In genomic region chr17:74531231-74531761, GRCh38 we compare ENCODE assay signal across 15 cellular contexts. TPM values are rescaled to one million over a fixed set of nuclear protein-coding genes. Genes with fewer than 3 reads are reported as not detected.
DNase-seq lines count a peak whose midpoint lies in the region; ATAC-seq, FAIRE-seq and TF ChIP-seq lines count a peak whose summit lies in the region.
"Had no signal": no experiment of that assay in that cellular context is flagged by ENCODE, and none has a peak within 500 bp of the region (broad histone marks: within the 10 kb centered on the region; RNA-seq: fewer than 3 reads in every experiment).

TSS of gene CD300LB (minus strand) at chr17:74531475. CDS start at chr17:74531350, 125 bp downstream.

- no peaks in the 10 kb centered on the region for H4K20me1 ChIP-seq in K562 (replicated peaks; ENCODE audit: control insufficient read depth, insufficient read depth, low read length)

- no peak for TF ChIP-seq CTCF in CD14-positive monocyte (IDR thresholded peaks at IDR 0.05)
- no peak for TF ChIP-seq CTCF in HL-60 (IDR thresholded peaks at IDR 0.05; ENCODE audit: insufficient read depth, low read length)
- TF ChIP-seq CTCF in K562 (IDR thresholded peaks at IDR 0.05 in 2 of 3, conservative IDR thresholded peaks at IDR 0.05 in 1 of 3; ENCODE audit: insufficient read depth in 2 of 3, low read depth in 1 of 3, low read length in 3 of 3) = no peak

- FAIRE-seq in K562 (lab: Jason Lieb, UNC) = no peak

- no peak for TF ChIP-seq RAD21 in K562 (CRISPR knock-in tag; conservative IDR thresholded peaks at IDR 0.05 in 1 of 2, IDR thresholded peaks at IDR 0.05 in 1 of 2)

- H3K9me1 ChIP-seq in K562 (ENCODE audit: control insufficient read depth, insufficient read depth, low read length) = no peaks in the 10 kb centered on the region

- no peak for TF ChIP-seq EP300 in K562 (IDR thresholded peaks at IDR 0.05; ENCODE audit: low read length)

- peak within 1 kb of the TSS; percentile 84 to 97 for H3K4me3 Mint-ChIP-seq in CD14-positive monocyte
- H3K4me3 Mint-ChIP-seq in naive B cell = peak within 1 kb of the TSS in 7 of 8 donors; percentile 38 to 85 (median 64)
- H3K4me3 Mint-ChIP-seq: activated T-cell treated with anti-CD3 and anti-CD28 coated beads, Interleukin-2, amount 50 U/mL, for 72 hours; CD4-positive, CD25-positive, alpha-beta regulatory T cell had no signal

- no TSS peak for BruUV-seq in K562 (replicated peaks; lab: Mats Ljungman, UMichigan)

- H3K27me3 Mint-ChIP-seq in CD14-positive monocyte (ENCODE audit: low read depth in 3 of 3) = peaks cover 0 to 3% (median 0%) of the 10 kb centered on the region in 3 donors
- peaks cover 10 to 16% (median 15%) of the 10 kb centered on the region in 3 donors for H3K27me3 Mint-ChIP-seq in naive B cell

- no peak within 1 kb of the TSS for H3K4me2 ChIP-seq in K562 (ENCODE audit: insufficient read depth, low read length)
- H3K4me2 ChIP-seq: PC-9 had no signal

- no peaks in the 10 kb centered on the region for H3K79me2 ChIP-seq in K562 (ENCODE audit: control insufficient read depth, insufficient read depth, low read length)

- H3K36me3 Mint-ChIP-seq in CD14-positive monocyte = peaks cover 44 to 56% of the 10 kb centered on the region in 2 donors
- H3K36me3 Mint-ChIP-seq in naive B cell = no peaks in the 10 kb centered on the region
- H3K36me3 Mint-ChIP-seq: CD4-positive, CD25-positive, alpha-beta regulatory T cell; naive thymus-derived CD8-positive, alpha-beta T cell had no signal

- no peaks in the 10 kb centered on the region for H3K9me3 ChIP-seq in K562 (replicated peaks; ENCODE audit: control insufficient read depth, insufficient read depth, low read depth, low read length)

- no peaks in the 10 kb centered on the region for H3K27me3 ChIP-seq in HL-60 (ENCODE audit: insufficient read depth, poor library complexity, severe bottlenecking)
- peaks cover 3 to 36% of the 10 kb centered on the region in 2 experiments; a peak in 4 of 5 replicates for H3K27me3 ChIP-seq in K562 (ENCODE audit: control insufficient read depth in 2 of 2, insufficient read depth in 2 of 2, low read length in 2 of 2)
- H3K27me3 ChIP-seq: brain microvascular endothelial cell had no signal

- H3K4me3 ChIP-seq in HL-60 (replicated peaks; ENCODE audit: insufficient read depth, low read length) (peak within 1 kb of the TSS; percentile 67), K562 (no peak within 1 kb of the TSS)
- H3K4me3 ChIP-seq: PC-9 had no signal

- peak within 1 kb of the TSS; percentile 97 to 100 (median 98) for H3K27ac Mint-ChIP-seq in CD14-positive monocyte
- peak within 1 kb of the TSS in 4 of 6 donors; percentile 11 to 75 (median 57) for H3K27ac Mint-ChIP-seq in naive B cell
- H3K27ac Mint-ChIP-seq: activated T-cell treated with anti-CD3 and anti-CD28 coated beads, Interleukin-2, amount 50 U/mL, for 72 hours had no signal

- DNase-seq in CD14-positive monocyte (ENCODE audit: low spot score) (peak; percentile 69), HL-60 (ENCODE audit: low read depth in 1 of 2, low spot score in 1 of 2) (peak; percentile 57 to 61), K562 (ENCODE audit: extremely low read depth in 1 of 4, low spot score in 3 of 4) (no peak), naive B cell (no peak), foreskin melanocyte (no peak)
- DNase-seq: activated T-cell treated with anti-CD3 and anti-CD28 coated beads, Interleukin-2, amount 50 U/mL, for 72 hours; brain microvascular endothelial cell; CD4-positive, CD25-positive, alpha-beta regulatory T cell; erythroblast; naive thymus-derived CD8-positive, alpha-beta T cell; PC-9 had no signal

- in situ Hi-C loops in K562 (cut with MboI) = no loop called here

- H3K9ac ChIP-seq in K562 (ENCODE audit: insufficient read depth in 1 of 2, low read depth in 2 of 2, low read length in 2 of 2) = no peak within 1 kb of the TSS

- CTCF ChIA-PET in K562 (lab: Yijun Ruan, JAX; ENCODE audit: low intra/inter-chr PET ratio) = interaction anchor here (0.6 to 0.7 kb wide), 2 partner anchors 155 to 363 kb away, joined by 3 to 4 read pairs; no protein-coding TSS in a partner anchor

- POLR2A ChIA-PET in K562 (lab: Yijun Ruan, JAX) = no interaction called here

- peaks cover 0 to 2% (median 0%) of the 10 kb centered on the region in 7 donors for H3K9me3 Mint-ChIP-seq in CD14-positive monocyte
- no peaks in the 10 kb centered on the region for H3K9me3 Mint-ChIP-seq in naive B cell
- H3K9me3 Mint-ChIP-seq: activated T-cell treated with anti-CD3 and anti-CD28 coated beads, Interleukin-2, amount 50 U/mL, for 72 hours; CD4-positive, CD25-positive, alpha-beta regulatory T cell; naive thymus-derived CD8-positive, alpha-beta T cell had no signal

- H3K36me3 ChIP-seq in K562 (ENCODE audit: control insufficient read depth, insufficient read depth, low read length) = no peaks in the 10 kb centered on the region
- H3K36me3 ChIP-seq: brain microvascular endothelial cell had no signal

- intact Hi-C loops in CD14-positive monocyte (cut with micrococcal nuclease) (loop anchor here (5.0 kb wide), 3 partner anchors 39 to 111 kb away; partner anchors contain the start of gene CD300E (in 1 of the 2)), K562 (cut with micrococcal nuclease) (loop anchor here (5.0 kb wide), 1 partner anchor 164 kb away; the partner anchor contains the start of gene GPR142)

- TF ChIP-seq POLR2A in K562 (conservative IDR thresholded peaks at IDR 0.05) = no peak

- 24% methylated on average over 8 of the region's 10 CpGs for WGBS in K562 (ENCODE audit: insufficient coverage, low coverage, missing lambda C conversion rate)

- H3K4me1 Mint-ChIP-seq in CD14-positive monocyte = peaks cover 74% of the 10 kb centered on the region
- H3K4me1 Mint-ChIP-seq in naive B cell = peaks cover 30 to 41% (median 39%) of the 10 kb centered on the region in 3 donors

- ATAC-seq in K562 (no peak), naive B cell (ENCODE audit: low read depth in 2 of 2) (no peak), GM21360 (IDR thresholded peaks at IDR 0.05; ENCODE audit: unreplicated experiment) (no peak), HG02759 (IDR thresholded peaks at IDR 0.05; ENCODE audit: unreplicated experiment) (no peak), GM19395 (IDR thresholded peaks at IDR 0.05; ENCODE audit: unreplicated experiment) (no peak)
- ATAC-seq: activated T-cell treated with anti-CD3 and anti-CD28 coated beads, Interleukin-2, amount 50 U/mL, for 72 hours; naive thymus-derived CD8-positive, alpha-beta T cell had no signal

- peak within 1 kb of the TSS; percentile 48 for H2AFZ ChIP-seq in K562 (ENCODE audit: low read depth, low read length)
- H2AFZ ChIP-seq: PC-9 had no signal

- H3K27ac ChIP-seq in HL-60 (replicated peaks) (peak within 1 kb of the TSS; percentile 86), K562 (ENCODE audit: extremely low read depth, low read depth, low read length) (no peak within 1 kb of the TSS)
- H3K27ac ChIP-seq: brain microvascular endothelial cell, PC-9 had no signal

- H3K4me1 ChIP-seq in K562 (replicated peaks in 1 of 2; ENCODE audit: control insufficient read depth in 2 of 2, insufficient read depth in 2 of 2, low read length in 2 of 2) = no peaks in the 10 kb centered on the region; a peak in 1 of 5 replicates

TF ChIP-seq in K562, 482 proteins besides CTCF, POLR2A, EP300 and RAD21:
- TF ChIP-seq SIX5 (IDR thresholded peaks at IDR 0.05; ENCODE audit: borderline replicate concordance in 1 of 2, insufficient read depth in 1 of 2, low read depth in 1 of 2, low read length in 2 of 2) (no peak), KDM2B (CRISPR knock-in tag; IDR thresholded peaks at IDR 0.05) (no peak), EHMT2 (IDR thresholded peaks at IDR 0.05) (no peak), TBL1XR1 (IDR thresholded peaks at IDR 0.05; ENCODE audit: low read length in 2 of 2) (no peak)

RNA-seq across cellular contexts. Expression of gene CD300LB, which starts in this region (rescaled TPM):
- polyA plus RNA-seq in CD14-positive monocyte = 100 to 1,000 TPM in 1 of 2 donors, 10 to 100 TPM in 1; 88.0 to 102 TPM
- total RNA-seq in K562 (2011; cell fraction: chromatin; rRNA removed; ENCODE audit: low replicate concordance) = not detected in 2 replicates
- not detected in 2 replicates for total RNA-seq in K562 (2011; cell fraction: nucleolus; rRNA removed)
- total RNA-seq in K562 (2011; cell fraction: nucleoplasm; rRNA removed) = not detected in 2 replicates
- total RNA-seq in K562 (2014; rRNA removed) = not detected in 2 replicates
- not detected in 2 replicates for total RNA-seq in K562 (2014; rRNA removed; fragmentation: Illumina TruSeq; extraction: Trizol)
- total RNA-seq in K562 (2015; rRNA removed; fragmentation: Illumina TruSeq; extraction: Trizol) = not detected in 2 replicates
- total RNA-seq in K562 (2021) = not detected in 2 replicates
- polyA plus RNA-seq in K562 (2011; rRNA removed) = not detected in 2 replicates
- not detected in 2 replicates for polyA plus RNA-seq in K562 (2011; cell fraction: cytosol; rRNA removed)
- polyA plus RNA-seq in K562 (2011; cell fraction: nucleus; rRNA removed) = not detected in 2 replicates
- not detected in 2 replicates for polyA plus RNA-seq in K562 (2012)
- not detected in 2 replicates for polyA plus RNA-seq in K562 (2014; fragmentation: Illumina TruSeq; extraction: Trizol)
- not detected for polyA plus RNA-seq in K562 (2014; fragmentation: Nextera tagmentation; extraction: Ambion mirVana)
- polyA plus RNA-seq in K562 (2014; rRNA removed) = not detected in 2 replicates
- not detected in 2 replicates for polyA minus RNA-seq in K562 (2011; rRNA and poly(A)+ RNA removed)
- polyA minus RNA-seq in K562 (2011; cell fraction: cytosol; rRNA and poly(A)+ RNA removed) = not detected in 2 replicates
- not detected in 2 replicates for polyA minus RNA-seq in K562 (2011; cell fraction: nucleus; rRNA and poly(A)+ RNA removed)
- under 1 TPM in 3 of 6 donors, not detected in 3; 0.14 to 0.60 (median 0.24) TPM for polyA plus RNA-seq in naive B cell (ENCODE audit: low read depth in 6 of 6)
- total RNA-seq: activated T-cell treated with anti-CD3 and anti-CD28 coated beads, Interleukin-2, amount 50 U/mL, for 72 hours; CD4-positive, CD25-positive, alpha-beta regulatory T cell; H4; naive thymus-derived CD8-positive, alpha-beta T cell; PC-9 had no signal
- polyA plus RNA-seq: CD4-positive, CD25-positive, alpha-beta regulatory T cell had no signal

Comparison
In these comparisons a context has a peak if more than half of its experiments do, and no peak if none do; other contexts are left out.
1. RNA of gene CD300LB (polyA plus RNA-seq): 88.0 to 102 TPM in CD14-positive monocyte; 0.14 to 0.60 TPM in naive B cell and not detected in K562; every median in the first group is over 10 times any median in the second.
2. DNase-seq: peak in CD14-positive monocyte (single experiment) and HL-60 (2 of 2); none in K562 (0 of 4), naive B cell (single experiment) and foreskin melanocyte (single experiment).